14 cellular contexts compared by ENCODE assay signal in the genomic region with DNA sequence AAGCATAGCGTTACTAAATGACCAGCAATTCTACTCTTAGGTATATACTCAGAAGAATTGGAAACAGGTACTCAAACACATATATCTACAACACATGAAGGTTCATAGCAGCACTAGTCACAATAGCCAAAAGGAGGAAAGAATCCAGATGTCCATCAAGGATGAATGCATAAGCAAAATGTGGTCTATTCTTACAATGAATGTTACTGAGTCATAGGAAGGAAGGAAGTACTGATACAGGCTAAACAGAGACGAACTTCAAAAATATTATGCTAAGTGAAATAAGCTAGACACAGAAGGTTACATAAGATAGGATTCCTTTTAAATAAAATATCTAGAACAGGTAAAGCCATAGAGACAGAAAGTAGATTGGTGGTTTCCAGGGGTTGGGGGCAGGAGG.
A peak's percentile ranks its signal among the peaks of the same experiment; 100 is the strongest.
DNase-seq lines count a peak whose midpoint lies in the region; ATAC-seq and TF ChIP-seq lines count a peak whose summit lies in the region.
"Had no signal": no experiment of that assay in that cellular context is flagged by ENCODE, and none has a peak within 500 bp of the region (broad histone marks: within the 10 kb centered on the region; RNA-seq: fewer than 3 reads in every experiment).

No MANE protein-coding gene starts in this region.

- H3K36me3 Mint-ChIP-seq in activated naive CD4-positive, alpha-beta T cell treated with anti-CD3 and anti-CD28 coated beads, Interleukin-2, amount 50 U/mL, for 72 hours: no peaks in the 10 kb centered on the region
- H3K36me3 Mint-ChIP-seq: mesothelial cell of epicardium had no signal

- H3K27ac Mint-ChIP-seq in activated naive CD4-positive, alpha-beta T cell treated with anti-CD3 and anti-CD28 coated beads, Interleukin-2, amount 50 U/mL, for 72 hours: no peak overlapping the region
- H3K27ac Mint-ChIP-seq: activated naive CD8-positive, alpha-beta T cell treated with anti-CD3 and anti-CD28 coated beads, Interleukin-2, amount 50 U/mL, for 24 hours; mesothelial cell of epicardium had no signal

- H3K9me3 ChIP-seq in SK-N-SH (no peaks in the 10 kb centered on the region), fibroblast of lung (ENCODE audit: control insufficient read depth, insufficient read depth, low read depth, low read length) (no peaks in the 10 kb centered on the region), gastrocnemius medialis (no peaks in the 10 kb centered on the region)

- TF ChIP-seq RAD21 in SK-N-SH (IDR thresholded peaks at IDR 0.05; ENCODE audit: low read length): no peak

- H3K9ac ChIP-seq in SK-N-SH (no peak overlapping the region), fibroblast of lung (ENCODE audit: insufficient read depth, low read length) (no peak overlapping the region)

- no peak for DNase-seq in activated naive CD4-positive, alpha-beta T cell treated with anti-CD3 and anti-CD28 coated beads, Interleukin-2, amount 50 U/mL, for 72 hours (ENCODE audit: low spot score in 2 of 2)
- no peak for DNase-seq in activated naive CD4-positive, alpha-beta T cell treated with anti-CD3 and anti-CD28 coated beads, Interleukin-2, amount 50 U/mL, for 16 hours
- DNase-seq in SK-N-SH: no peak
- DNase-seq in fibroblast of lung (ENCODE audit: low read depth in 2 of 2): peak; percentile 18 to 75
- peak; percentile 8 for DNase-seq in stromal cell of bone marrow (ENCODE audit: low read depth)
- no peak for DNase-seq in NCI-H1694 (lab: John Stamatoyannopoulos, UW)
- DNase-seq in gastrocnemius medialis: no peak
- DNase-seq: activated naive CD8-positive, alpha-beta T cell treated with anti-CD3 and anti-CD28 coated beads, Interleukin-2, amount 50 U/mL, for 24 hours; cortex of kidney; NCI-H2171 treated with DMSO at 0.1 percent for 48 hours; NK-92 treated with Interleukin-12 subunit alpha and Interleukin-12 subunit beta, amount 100 ng/mL, for 24 hours; substantia nigra had no signal

- H4K20me1 ChIP-seq in SK-N-SH (ENCODE audit: insufficient read depth) (no peaks in the 10 kb centered on the region), fibroblast of lung (ENCODE audit: control insufficient read depth, extremely low read depth, insufficient read depth, low read length) (no peaks in the 10 kb centered on the region)

- 51% methylated on average over 2 of the region's 2 CpGs for WGBS in SK-N-SH (ENCODE audit: low lambda C conversion rate)

- H3K4me2 ChIP-seq in SK-N-SH: no peak overlapping the region
- no peak overlapping the region for H3K4me2 ChIP-seq in fibroblast of lung (ENCODE audit: extremely low read depth, insufficient read depth, low read length)

- no peaks in the 10 kb centered on the region; the same call in 1 of the 2 replicates for H3K27me3 ChIP-seq in SK-N-SH (ENCODE audit: insufficient read depth)
- H3K27me3 ChIP-seq in fibroblast of lung (ENCODE audit: control insufficient read depth, insufficient read depth, low read length): no peaks in the 10 kb centered on the region
- H3K27me3 ChIP-seq in gastrocnemius medialis: peaks cover 3 to 13% (median 8%) of the 10 kb centered on the region in 3 donors

- no peaks in the 10 kb centered on the region for H3K9me3 Mint-ChIP-seq in activated naive CD4-positive, alpha-beta T cell treated with anti-CD3 and anti-CD28 coated beads, Interleukin-2, amount 50 U/mL, for 72 hours
- H3K9me3 Mint-ChIP-seq: activated naive CD8-positive, alpha-beta T cell treated with anti-CD3 and anti-CD28 coated beads, Interleukin-2, amount 50 U/mL, for 24 hours; mesothelial cell of epicardium had no signal

- H3K27ac ChIP-seq in SK-N-SH (ENCODE audit: low read depth in 2 of 2, low read length in 1 of 2) (no peak overlapping the region), fibroblast of lung (ENCODE audit: insufficient read depth, low read length) (no peak overlapping the region), gastrocnemius medialis (no peak overlapping the region)

- in situ Hi-C loops in gastrocnemius medialis (cut with MboI; ENCODE audit: low sequenced_read_pairs in 4 of 4): no loop called here

- no peak for TF ChIP-seq POLR2A in gastrocnemius medialis (IDR thresholded peaks at IDR 0.05)

- POLR2A ChIA-PET in SK-N-SH (lab: Yijun Ruan, JAX): no interaction called here

- CTCF ChIA-PET in SK-N-SH (lab: Yijun Ruan, JAX): interaction anchor here (1.4 to 1.9 kb wide), 3 partner anchors 9 to 553 kb away, joined by 3 to 6 read pairs (median 5); no protein-coding TSS in a partner anchor

- H3K79me2 ChIP-seq in SK-N-SH (ENCODE audit: insufficient read depth) (no peaks in the 10 kb centered on the region), fibroblast of lung (ENCODE audit: control insufficient read depth, insufficient read depth, low read length) (no peaks in the 10 kb centered on the region)

- intact Hi-C loops in gastrocnemius medialis (cut with DNase I; ENCODE audit: low total_unique reads): no loop called here

- H3F3A ChIP-seq in SK-N-SH (replicated peaks; ENCODE audit: insufficient read depth): no peaks in the 10 kb centered on the region

- H2AFZ ChIP-seq in SK-N-SH (ENCODE audit: low read depth) (0 out of 2 replicates have a peak overlapping the region, but pooled peaks have one; percentile 17), fibroblast of lung (ENCODE audit: low read length) (no peak overlapping the region)

- H3K36me3 ChIP-seq in SK-N-SH (replicated peaks in 1 of 2; ENCODE audit: control insufficient read depth in 1 of 2, insufficient read depth in 2 of 2, low read length in 1 of 2): no peaks in the 10 kb centered on the region
- no peaks in the 10 kb centered on the region for H3K36me3 ChIP-seq in fibroblast of lung (ENCODE audit: control insufficient read depth, insufficient read depth, low read length)
- no peaks in the 10 kb centered on the region for H3K36me3 ChIP-seq in gastrocnemius medialis

- no peaks in the 10 kb centered on the region for H3K4me1 ChIP-seq in SK-N-SH (ENCODE audit: control insufficient read depth in 1 of 2, insufficient read depth in 2 of 2, low read depth in 1 of 2, low read length in 1 of 2)
- no peaks in the 10 kb centered on the region for H3K4me1 ChIP-seq in fibroblast of lung (ENCODE audit: control insufficient read depth, extremely low read depth, insufficient read depth, low read length)
- no peaks in the 10 kb centered on the region for H3K4me1 ChIP-seq in gastrocnemius medialis

- peak; percentile 29 to 47 for ATAC-seq in activated naive CD4-positive, alpha-beta T cell treated with anti-CD3 and anti-CD28 coated beads, Interleukin-2, amount 50 U/mL, for 72 hours
- ATAC-seq in GM21737 (IDR thresholded peaks at IDR 0.05; ENCODE audit: unreplicated experiment) (no peak), gastrocnemius medialis (no peak)
- ATAC-seq: activated naive CD8-positive, alpha-beta T cell treated with anti-CD3 and anti-CD28 coated beads, Interleukin-2, amount 50 U/mL, for 24 hours had no signal

- TF ChIP-seq CTCF in SK-N-SH (IDR thresholded peaks at IDR 0.05) (no peak), fibroblast of lung (conservative IDR thresholded peaks at IDR 0.05 in 1 of 2, IDR thresholded peaks at IDR 0.05 in 1 of 2; ENCODE audit: low read depth in 1 of 2, low read length in 2 of 2) (no peak), gastrocnemius medialis (IDR thresholded peaks at IDR 0.05 in 4 of 5, conservative IDR thresholded peaks at IDR 0.05 in 1 of 5) (no peak)

- TF ChIP-seq EP300 in SK-N-SH (IDR thresholded peaks at IDR 0.05; ENCODE audit: borderline replicate concordance in 1 of 2, low read depth in 1 of 2, low read length in 1 of 2): no peak

- H3K4me3 ChIP-seq in SK-N-SH (ENCODE audit: low read depth in 2 of 2, low read length in 1 of 2) (no peak overlapping the region), fibroblast of lung (replicated peaks in 1 of 4; ENCODE audit: control extremely low read depth in 1 of 4, insufficient read depth in 1 of 4, low read depth in 3 of 4, low read length in 4 of 4) (no peak overlapping the region), gastrocnemius medialis (no peak overlapping the region)

- no peaks in the 10 kb centered on the region for H3K9me2 ChIP-seq in SK-N-SH

TF ChIP-seq in SK-N-SH, 30 proteins besides CTCF, POLR2A, EP300 and RAD21 (continues in another document):
- TF ChIP-seq SIN3A (IDR thresholded peaks at IDR 0.05; ENCODE audit: borderline replicate concordance, low read depth, low read length) (no peak), RXRA (IDR thresholded peaks at IDR 0.05; ENCODE audit: borderline replicate concordance, low read depth) (no peak), TCF12 (IDR thresholded peaks at IDR 0.05) (peak; percentile 49), NRF1 (IDR thresholded peaks at IDR 0.05; ENCODE audit: low read depth, low read length) (no peak), YY1 (IDR thresholded peaks at IDR 0.05; ENCODE audit: low read depth) (no peak), GABPA (IDR thresholded peaks at IDR 0.05; ENCODE audit: low read depth) (peak; percentile 19; the same call in 1 of the 2 replicates), JUND (IDR thresholded peaks at IDR 0.05) (no peak), EZH2phosphoT487 (IDR thresholded peaks at IDR 0.05; ENCODE audit: borderline replicate concordance, low read depth) (no peak), GATA2 (CRISPR knock-in tag; IDR thresholded peaks at IDR 0.05) (no peak), FOXM1 (IDR thresholded peaks at IDR 0.05; ENCODE audit: low read depth) (no peak), FOSL2 (IDR thresholded peaks at IDR 0.05; ENCODE audit: borderline replicate concordance, low read depth) (peak; percentile 21; the same call in 1 of the 2 replicates), FOXJ3 (CRISPR knock-in tag; IDR thresholded peaks at IDR 0.05) (no peak), SMC3 (IDR thresholded peaks at IDR 0.05; ENCODE audit: low read depth, low read length) (no peak), TAF1 (IDR thresholded peaks at IDR 0.05; ENCODE audit: borderline replicate concordance, low read depth, low read length) (no peak)
- TF ChIP-seq, protein P1, sequence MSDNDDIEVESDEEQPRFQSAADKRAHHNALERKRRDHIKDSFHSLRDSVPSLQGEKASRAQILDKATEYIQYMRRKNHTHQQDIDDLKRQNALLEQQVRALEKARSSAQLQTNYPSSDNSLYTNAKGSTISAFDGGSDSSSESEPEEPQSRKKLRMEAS (IDR thresholded peaks at IDR 0.05; ENCODE audit: low read depth): no peak
- TF ChIP-seq, protein P2, sequence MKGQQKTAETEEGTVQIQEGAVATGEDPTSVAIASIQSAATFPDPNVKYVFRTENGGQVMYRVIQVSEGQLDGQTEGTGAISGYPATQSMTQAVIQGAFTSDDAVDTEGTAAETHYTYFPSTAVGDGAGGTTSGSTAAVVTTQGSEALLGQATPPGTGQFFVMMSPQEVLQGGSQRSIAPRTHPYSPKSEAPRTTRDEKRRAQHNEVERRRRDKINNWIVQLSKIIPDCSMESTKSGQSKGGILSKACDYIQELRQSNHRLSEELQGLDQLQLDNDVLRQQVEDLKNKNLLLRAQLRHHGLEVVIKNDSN (IDR thresholded peaks at IDR 0.05; ENCODE audit: borderline replicate concordance, low read depth): no peak

Comparison
In these comparisons a context has a peak if more than half of its experiments do, and no peak if none do; other contexts are left out.
1. ATAC-seq: peak in activated naive CD4-positive, alpha-beta T cell treated with anti-CD3 and anti-CD28 coated beads, Interleukin-2, amount 50 U/mL, for 72 hours (2 of 2); none in GM21737 (single experiment) and gastrocnemius medialis (0 of 2).
2. DNase-seq: peak in fibroblast of lung (2 of 2) and stromal cell of bone marrow (single experiment); none in activated naive CD4-positive, alpha-beta T cell treated with anti-CD3 and anti-CD28 coated beads, Interleukin-2, amount 50 U/mL, for 72 hours (0 of 2), activated naive CD4-positive, alpha-beta T cell treated with anti-CD3 and anti-CD28 coated beads, Interleukin-2, amount 50 U/mL, for 16 hours (single experiment), SK-N-SH (single experiment), NCI-H1694 (single experiment) and gastrocnemius medialis (0 of 2).